In the genomic region with DNA sequence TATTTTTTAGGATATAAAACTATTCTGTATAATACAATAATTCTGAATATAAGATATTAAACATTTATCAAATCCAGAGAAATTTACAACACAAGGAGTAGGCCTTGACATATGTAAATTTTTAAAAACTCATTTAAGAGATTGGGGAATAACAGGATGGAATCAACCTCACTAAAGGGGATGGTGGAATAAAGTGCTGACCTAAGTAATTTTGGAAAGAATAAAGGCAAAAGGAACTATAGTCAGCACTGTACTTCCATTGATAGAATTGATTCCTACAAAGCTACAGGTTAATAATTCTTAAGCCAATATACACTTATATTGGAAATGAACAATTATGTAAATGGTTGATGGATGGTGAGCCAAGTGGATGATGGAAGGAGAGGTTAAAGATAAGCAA, we compare ENCODE assay signal across 31 cellular contexts.
"Had no signal": no experiment of that assay in that cellular context is flagged by ENCODE, and none has a peak within 500 bp of the region (broad histone marks: within the 10 kb centered on the region; RNA-seq: fewer than 3 reads in every experiment).

No MANE protein-coding gene starts in this region.

- ATAC-seq: natural killer cell; psoas muscle; right cardiac atrium; sciatic nerve; stimulated activated memory B cell treated with anti-CD40 and anti-IgM and Interleukin-4, amounts not matched to agents 10 μg/mL and 1 μg/mL and 100 μg/mL, for 72 hours; stimulated activated naive CD8-positive, alpha-beta T cell treated with anti-CD3 and anti-CD28 coated beads, Interleukin-15, amount 100 ng/mL, for 72 hours; stimulated activated naive CD8-positive, alpha-beta T cell treated with anti-CD3 and anti-CD28 coated beads, Interleukin-15, Interleukin-2, amounts not matched to agents 100 U/mL and 50 U/mL, for 24 hours; upper lobe of right lung had no signal

- H2AFZ ChIP-seq: neural progenitor cell, parathyroid adenoma had no signal

- H3K27me3 Mint-ChIP-seq: progenitor cell of endocrine pancreas; stimulated activated memory B cell treated with anti-CD40 and anti-IgM and Interleukin-4, amounts not matched to agents 10 μg/mL and 1 μg/mL and 100 μg/mL, for 72 hours; stimulated activated naive CD8-positive, alpha-beta T cell treated with anti-CD3 and anti-CD28 coated beads, Interleukin-15, amount 100 ng/mL, for 72 hours; type B pancreatic cell had no signal

- H3K36me3 ChIP-seq: neural progenitor cell, ovary, spleen, suprapubic skin, tibial artery, transverse colon, upper lobe of right lung, uterus had no signal

- DNase-seq: natural killer cell; occipital lobe; ovary; posterior cingulate gyrus; psoas muscle; right cardiac atrium; spleen; stimulated activated CD4-positive, alpha-beta T cell treated with anti-CD3 and anti-CD28 coated beads, Interleukin-12 subunit alpha, Interleukin-12 subunit beta, amount 100 ng/mL, for 4 hours; stimulated activated CD4-positive, alpha-beta T cell treated with anti-CD3 and anti-CD28 coated beads, Interleukin-1b, Interleukin-23, amount 100 ng/mL, for 48 hours; stimulated activated CD4-positive, alpha-beta T cell treated with anti-CD3 and anti-CD28 coated beads, Interleukin-4, amount 100 ng/mL, for 1 hour; stimulated activated CD4-positive, alpha-beta T cell treated with anti-CD3 and anti-CD28 coated beads, Interleukin-4, amount 100 ng/mL, for 4 hours; stimulated activated CD8-positive, alpha-beta memory T cell treated with anti-CD3 and anti-CD28 coated beads, Interleukin-4, amount 100 ng/mL, for 48 hours; stimulated activated naive CD4-positive, alpha-beta T cell; stimulated activated naive CD8-positive, alpha-beta T cell treated with anti-CD3 and anti-CD28 coated beads, Interleukin-15, amount 100 ng/mL, for 72 hours; stimulated activated naive CD8-positive, alpha-beta T cell treated with anti-CD3 and anti-CD28 coated beads, Interleukin-15, Interleukin-2, amounts not matched to agents 100 U/mL and 50 U/mL, for 24 hours; substantia nigra; testis; tibial artery; transverse colon; upper lobe of right lung; uterus had no signal

- H3K9me3 Mint-ChIP-seq: nephron, type B pancreatic cell had no signal

- H3K4me2 ChIP-seq: neural progenitor cell, smooth muscle cell had no signal

- H3K4me3 Mint-ChIP-seq: natural killer cell; nephron; neural progenitor cell; stimulated activated memory B cell treated with anti-CD40 and anti-IgM and Interleukin-4, amounts not matched to agents 10 μg/mL and 1 μg/mL and 100 μg/mL, for 72 hours; stimulated activated naive CD8-positive, alpha-beta T cell treated with anti-CD3 and anti-CD28 coated beads, Interleukin-15, amount 100 ng/mL, for 72 hours; type B pancreatic cell had no signal

- H3K9me3 ChIP-seq: ovary, psoas muscle, spleen, suprapubic skin, testis, tibial artery, transverse colon, upper lobe of right lung, uterus had no signal

- H3K27ac ChIP-seq: neural progenitor cell, ovary, parathyroid adenoma, psoas muscle, skin epidermis, spleen, suprapubic skin, testis, tibial artery, transverse colon, upper lobe of right lung, uterus had no signal

- H3K36me3 Mint-ChIP-seq: natural killer cell; neural progenitor cell; stimulated activated memory B cell treated with anti-CD40 and anti-IgM and Interleukin-4, amounts not matched to agents 10 μg/mL and 1 μg/mL and 100 μg/mL, for 72 hours; type B pancreatic cell had no signal

- H3K4me1 Mint-ChIP-seq: natural killer cell; nephron; neural progenitor cell; stimulated activated memory B cell treated with anti-CD40 and anti-IgM and Interleukin-4, amounts not matched to agents 10 μg/mL and 1 μg/mL and 100 μg/mL, for 72 hours; stimulated activated naive CD8-positive, alpha-beta T cell treated with anti-CD3 and anti-CD28 coated beads, Interleukin-15, amount 100 ng/mL, for 72 hours had no signal

- H3K9ac ChIP-seq: neural progenitor cell, parathyroid adenoma had no signal

- H3K4me3 ChIP-seq: neural progenitor cell, ovary, psoas muscle, skin epidermis, smooth muscle cell, spleen, suprapubic skin, testis, tibial artery, transverse colon, upper lobe of right lung, uterus had no signal

- H3K27ac Mint-ChIP-seq: natural killer cell; nephron; neural progenitor cell; progenitor cell of endocrine pancreas; stimulated activated memory B cell treated with anti-CD40 and anti-IgM and Interleukin-4, amounts not matched to agents 10 μg/mL and 1 μg/mL and 100 μg/mL, for 72 hours; stimulated activated naive CD8-positive, alpha-beta T cell treated with anti-CD3 and anti-CD28 coated beads, Interleukin-15, amount 100 ng/mL, for 72 hours; type B pancreatic cell had no signal

- H3K27me3 ChIP-seq: neural progenitor cell, ovary, spleen, suprapubic skin, testis, tibial artery, transverse colon, upper lobe of right lung, uterus had no signal

- H3K79me2 ChIP-seq: parathyroid adenoma had no signal

- H3K4me1 ChIP-seq: neural progenitor cell, parathyroid adenoma, psoas muscle, spleen, suprapubic skin, testis, tibial artery, transverse colon, upper lobe of right lung, uterus had no signal
